10 cellular contexts compared by ENCODE assay signal in the genomic region with DNA sequence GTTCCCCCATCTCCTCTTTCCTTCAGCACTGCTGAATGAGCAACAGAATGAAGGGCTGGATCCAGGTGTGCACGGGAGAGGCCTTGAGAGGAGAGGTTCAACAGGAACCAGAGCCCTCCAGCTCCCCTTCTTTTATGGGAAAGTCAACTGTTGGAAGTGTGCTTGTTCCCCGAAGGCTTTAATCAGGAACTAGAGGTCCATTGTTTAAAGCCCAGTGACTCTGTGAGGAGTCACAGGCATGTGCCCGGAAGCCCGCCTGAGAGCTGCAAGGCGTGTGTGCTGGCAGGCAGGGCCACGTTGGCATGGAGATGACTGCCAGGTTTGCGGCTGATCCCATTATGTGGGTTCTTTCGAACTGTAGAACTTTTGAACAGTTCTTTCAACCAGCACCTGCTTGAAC. TPM values are rescaled to one million over a fixed set of nuclear protein-coding genes. Genes with fewer than 3 reads are reported as not detected.
DNase-seq lines count a peak whose midpoint lies in the region; ATAC-seq, FAIRE-seq and TF ChIP-seq lines count a peak whose summit lies in the region.
"Had no signal": no experiment of that assay in that cellular context is flagged by ENCODE, and none has a peak within 500 bp of the region (broad histone marks: within the 10 kb centered on the region; RNA-seq: fewer than 3 reads in every experiment).

No MANE protein-coding gene starts in this region.

- H3K4me3 ChIP-seq in astrocyte (ENCODE audit: insufficient read depth, low read depth, low read length) (no peak overlapping the region), keratinocyte (ENCODE audit: control insufficient read depth in 2 of 3, extremely low read depth in 1 of 3, insufficient read depth in 2 of 3, low read depth in 1 of 3, low read length in 3 of 3) (peak overlapping the region; percentile 15 to 50 (median 45)), skin epidermis (no peak overlapping the region)
- H3K4me3 ChIP-seq in CD8-positive, alpha-beta T cell (ENCODE audit: low read depth, low read length) = no peak overlapping the region

- H3K4me1 ChIP-seq in astrocyte (ENCODE audit: insufficient read depth, low read length) (peaks cover 12% of the 10 kb centered on the region), keratinocyte (ENCODE audit: control insufficient read depth, extremely low read depth, insufficient read depth, low read length) (peaks cover 28% of the 10 kb centered on the region)
- H3K4me1 ChIP-seq in CD8-positive, alpha-beta T cell (ENCODE audit: insufficient read depth, low read length) = no peaks in the 10 kb centered on the region

- H3K4me3 Mint-ChIP-seq in astrocyte (ENCODE audit: unreplicated experiment) = no peak overlapping the region
- H3K4me3 Mint-ChIP-seq in CD8-positive, alpha-beta T cell = no peak overlapping the region

- no peak for ATAC-seq in CD8-positive, alpha-beta T cell
- no peak for ATAC-seq in GM21576 (IDR thresholded peaks at IDR 0.05; ENCODE audit: unreplicated experiment)
- ATAC-seq in HG02571 (IDR thresholded peaks at IDR 0.05; ENCODE audit: unreplicated experiment) = no peak

- H3K27me3 Mint-ChIP-seq in astrocyte (ENCODE audit: low read depth, unreplicated experiment) = peaks cover 25% of the 10 kb centered on the region
- H3K27me3 Mint-ChIP-seq in CD8-positive, alpha-beta T cell (ENCODE audit: low read depth) = peaks cover 41% of the 10 kb centered on the region

- DNase-seq in HPDE6-E6E7 (ENCODE audit: extremely low spot score) (peak; percentile 91), astrocyte (ENCODE audit: low read depth) (peak; percentile 58), keratinocyte (ENCODE audit: low read depth, low spot score) (no peak), frontal cortex (ENCODE audit: low spot score in 2 of 2) (no peak)
- DNase-seq in CD8-positive, alpha-beta T cell = no peak
- DNase-seq: NCI-H774; stimulated activated CD4-positive, alpha-beta T cell treated with anti-CD3 and anti-CD28 coated beads, Interleukin-4, amount 100 ng/mL, for 24 hours had no signal

- FAIRE-seq in astrocyte (lab: Jason Lieb, UNC) (no peak), keratinocyte (lab: Jason Lieb, UNC) (peak; percentile 98), frontal cortex (lab: Jason Lieb, UNC) (no peak)

- dilution Hi-C loops in keratinocyte (cut with MboI; ENCODE audit: extremely low pct_ligation_motif_present, low sequenced_read_pairs) = no loop called here

- H3K27me3 ChIP-seq in astrocyte (ENCODE audit: insufficient read depth, low read length) = no peaks in the 10 kb centered on the region
- no peaks in the 10 kb centered on the region for H3K27me3 ChIP-seq in keratinocyte (ENCODE audit: control insufficient read depth, extremely low read depth, insufficient read depth, low read length)
- no peaks in the 10 kb centered on the region for H3K27me3 ChIP-seq in CD8-positive, alpha-beta T cell (ENCODE audit: insufficient read depth, low read length)

- H3K79me2 ChIP-seq in astrocyte (ENCODE audit: insufficient read depth, low read length) (peaks cover 57% of the 10 kb centered on the region), keratinocyte (ENCODE audit: control insufficient read depth, insufficient read depth, low read length) (peaks cover 65% of the 10 kb centered on the region)

- H2AFZ ChIP-seq in astrocyte (ENCODE audit: low read depth, low read length) = no peak overlapping the region
- peak overlapping the region; percentile 29 for H2AFZ ChIP-seq in keratinocyte (ENCODE audit: control insufficient read depth, low read length)

- POLR2A ChIA-PET in CD8-positive, alpha-beta T cell (lab: Charles Lee) = no interaction called here

- H3K9me3 ChIP-seq in astrocyte (ENCODE audit: insufficient read depth, low read depth, low read length) (no peaks in the 10 kb centered on the region), keratinocyte (ENCODE audit: control insufficient read depth, low read depth, low read length) (no peaks in the 10 kb centered on the region)
- H3K9me3 ChIP-seq in CD8-positive, alpha-beta T cell (ENCODE audit: low read length) = no peaks in the 10 kb centered on the region

- H3K27ac ChIP-seq in astrocyte (ENCODE audit: low read depth, low read length) (peak overlapping the region; percentile 43), keratinocyte (ENCODE audit: control insufficient read depth, insufficient read depth, low read length) (peak overlapping the region; percentile 96), skin epidermis (peak overlapping the region in 18 of 21 experiments; percentile 19 to 99 (median 53))
- no peak overlapping the region for H3K27ac ChIP-seq in CD8-positive, alpha-beta T cell (ENCODE audit: low read depth, low read length)

- TF ChIP-seq CTCF in astrocyte (IDR thresholded peaks at IDR 0.05; ENCODE audit: insufficient read depth, low read depth, low read length) (no peak), keratinocyte (optimal IDR thresholded peaks at IDR 0.05 in 1 of 3, IDR thresholded peaks at IDR 0.05 in 1 of 3, conservative IDR thresholded peaks at IDR 0.05 in 1 of 3; ENCODE audit: extremely low read depth in 1 of 3, insufficient read depth in 2 of 3, low read length in 3 of 3) (no peak)
- no peak for TF ChIP-seq CTCF in CD8-positive, alpha-beta T cell (IDR thresholded peaks at IDR 0.05)

- H3K9me3 Mint-ChIP-seq in astrocyte (ENCODE audit: unreplicated experiment) = no peaks in the 10 kb centered on the region
- no peaks in the 10 kb centered on the region for H3K9me3 Mint-ChIP-seq in CD8-positive, alpha-beta T cell

- H3K27ac Mint-ChIP-seq in astrocyte (ENCODE audit: unreplicated experiment) = no peak overlapping the region
- no peak overlapping the region for H3K27ac Mint-ChIP-seq in CD8-positive, alpha-beta T cell

- H3K4me2 ChIP-seq in astrocyte (ENCODE audit: low read length) = peak overlapping the region; percentile 55
- peak overlapping the region; percentile 81 for H3K4me2 ChIP-seq in keratinocyte (ENCODE audit: control insufficient read depth, extremely low read depth, insufficient read depth, low read depth, low read length)

- H4K20me1 ChIP-seq in astrocyte (ENCODE audit: insufficient read depth, low read length) (peaks cover 47% of the 10 kb centered on the region), keratinocyte (ENCODE audit: control insufficient read depth, extremely low read depth, insufficient read depth, low read length) (no peaks in the 10 kb centered on the region)

- intact Hi-C loops in CD8-positive, alpha-beta T cell (cut with DNase I, micrococcal nuclease) = no loop called here

- peaks cover 6% of the 10 kb centered on the region for H3K4me1 Mint-ChIP-seq in astrocyte (ENCODE audit: low read depth, unreplicated experiment)
- H3K4me1 Mint-ChIP-seq in CD8-positive, alpha-beta T cell (ENCODE audit: low read depth) = peaks cover 8% of the 10 kb centered on the region

- no peaks in the 10 kb centered on the region for H3K36me3 Mint-ChIP-seq in astrocyte (ENCODE audit: low read depth, unreplicated experiment)
- H3K36me3 Mint-ChIP-seq in CD8-positive, alpha-beta T cell = no peaks in the 10 kb centered on the region

- no peak overlapping the region for H3K9ac ChIP-seq in astrocyte (ENCODE audit: low read length)
- H3K9ac ChIP-seq in keratinocyte (ENCODE audit: control insufficient read depth, extremely low read depth, insufficient read depth, low read length) = peak overlapping the region; percentile 89

- H3K36me3 ChIP-seq in astrocyte (ENCODE audit: insufficient read depth, low read length) (no peaks in the 10 kb centered on the region), keratinocyte (ENCODE audit: control insufficient read depth in 2 of 2, extremely low read depth in 1 of 2, insufficient read depth in 2 of 2, low read length in 2 of 2) (peaks cover 9% of the 10 kb centered on the region in 2 experiments)
- no peaks in the 10 kb centered on the region for H3K36me3 ChIP-seq in CD8-positive, alpha-beta T cell (ENCODE audit: insufficient read depth, low read length)

- no peaks in the 10 kb centered on the region for H3K9me1 ChIP-seq in keratinocyte (ENCODE audit: control insufficient read depth, extremely low read depth, insufficient read depth, low read length)

- CTCF ChIA-PET in CD8-positive, alpha-beta T cell (lab: Charles Lee) = no interaction called here

RNA-seq across cellular contexts. Expression of a gene that starts 3.2 kb away (rescaled TPM):
- total RNA-seq in astrocyte = 16.8 and 19.3 TPM in 2 replicates
- polyA plus RNA-seq in keratinocyte = 89.7 to 162 TPM (median 130 TPM) in 3 replicates
- 31.9 TPM for polyA plus RNA-seq in keratinocyte (2011; ENCODE audit: low read depth)
- polyA plus RNA-seq in keratinocyte (2011; cell fraction: cytosol; rRNA removed) = 122 and 149 TPM in 2 replicates
- polyA plus RNA-seq in keratinocyte (2011; cell fraction: nucleus; rRNA removed) = 153 and 161 TPM in 2 replicates
- polyA plus RNA-seq in keratinocyte (2012; ENCODE audit: low replicate concordance) = 57.6 and 100.0 TPM in 2 replicates
- 101 to 131 TPM (median 126 TPM) in 3 replicates for polyA minus RNA-seq in keratinocyte
- 99.8 TPM for polyA minus RNA-seq in keratinocyte (2011; cell fraction: cytosol; rRNA and poly(A)+ RNA removed)
- polyA minus RNA-seq in keratinocyte (2011; cell fraction: nucleus; rRNA and poly(A)+ RNA removed) = 82.9 and 141 TPM in 2 replicates
- total RNA-seq in CD8-positive, alpha-beta T cell = 1 to 10 TPM in 1 of 2 experiments, under 1 TPM in 1; 0.75 to 1.1 TPM
- total RNA-seq in frontal cortex = 10.2 TPM

Comparison
In these comparisons a context has a peak if more than half of its experiments do, and no peak if none do; other contexts are left out.
1. DNase-seq: peak in HPDE6-E6E7 (single experiment) and astrocyte (single experiment); none in keratinocyte (single experiment), CD8-positive, alpha-beta T cell (0 of 7) and frontal cortex (0 of 2).
2. H3K4me3 ChIP-seq: peak in keratinocyte (3 of 3); none in astrocyte (single experiment), skin epidermis (0 of 7) and CD8-positive, alpha-beta T cell (single experiment).